19 cellular contexts compared by ENCODE assay signal in the genomic region with DNA sequence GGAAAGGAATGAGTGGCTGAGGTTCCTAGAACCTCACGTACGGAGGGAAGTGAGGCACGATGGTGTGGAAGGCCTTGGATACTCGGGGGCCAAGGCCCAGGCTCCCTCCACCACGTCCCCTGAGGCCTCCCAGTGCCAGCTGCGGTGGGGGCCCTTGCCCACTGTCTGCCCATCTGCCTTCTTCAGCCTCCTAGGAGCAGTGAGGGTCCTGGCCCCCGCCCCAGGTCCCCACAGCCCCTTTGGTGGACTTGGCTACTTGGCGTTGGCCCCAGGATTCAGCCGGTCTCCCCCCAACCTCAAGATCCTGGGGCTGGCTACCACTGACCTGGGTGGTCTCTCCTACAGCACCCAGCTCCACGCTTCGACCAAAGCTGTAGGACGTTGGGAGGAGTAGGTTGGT.
A peak's percentile ranks its signal among the peaks of the same experiment; 100 is the strongest.
DNase-seq lines count a peak whose midpoint lies in the region; ATAC-seq and TF ChIP-seq lines count a peak whose summit lies in the region.
"Had no signal": no experiment of that assay in that cellular context is flagged by ENCODE, and none has a peak within 500 bp of the region (broad histone marks: within the 10 kb centered on the region; RNA-seq: fewer than 3 reads in every experiment).

No MANE protein-coding gene starts in this region.

- peak overlapping the region; percentile 75 for H3K23ac ChIP-seq in neuronal stem cell (ENCODE audit: low read depth, low read length, poor library complexity)

- H3K9me3 ChIP-seq in neuronal stem cell (replicated peaks in 1 of 2; ENCODE audit: control insufficient read depth in 2 of 2, insufficient read depth in 1 of 2, low read depth in 1 of 2, low read length in 2 of 2) = no peaks in the 10 kb centered on the region
- H3K9me3 ChIP-seq: A549; BLaER1 treated with 17β-estradiol and CSF1 and Interleukin-3, amounts not matched to agents 10 nM and 100 nM; Caco-2 had no signal

- H3K27ac ChIP-seq in neuronal stem cell (replicated peaks; ENCODE audit: low read length) = no peak overlapping the region
- H3K27ac ChIP-seq: 22Rv1; A549; BLaER1 treated with 17β-estradiol and CSF1 and Interleukin-3, amounts not matched to agents 10 nM and 100 nM; C4-2B had no signal

- H2BK15ac ChIP-seq in neuronal stem cell (ENCODE audit: low read length) = no peak overlapping the region

- H3K9me3 Mint-ChIP-seq in T-helper 1 cell treated with Interleukin-12 subunit alpha and Interleukin-12 subunit beta and Interleukin-4 antibody, amounts not matched to agents 30 μg/mL and 1 μg/mL, for 36 hours = no peaks in the 10 kb centered on the region
- H3K9me3 Mint-ChIP-seq in WTC11 = no peaks in the 10 kb centered on the region
- H3K9me3 Mint-ChIP-seq: CD4-positive, alpha-beta T cell; CD8-positive, alpha-beta T cell had no signal

- H3K4ac ChIP-seq in neuronal stem cell (ENCODE audit: low read length) = no peak overlapping the region

- DNase-seq in T-helper 1 cell (no peak), WTC11 (ENCODE audit: low spot score) (no peak), neuronal stem cell (ENCODE audit: low spot score) (no peak)
- DNase-seq in stimulated activated CD4-positive, alpha-beta T cell treated with anti-CD3 and anti-CD28 coated beads, Interleukin-4, amount 100 ng/mL, for 1 hour = no peak
- DNase-seq: AML-193; Caco-2; Calu3; CD4-positive, alpha-beta T cell; CD8-positive, alpha-beta T cell; DMS79 treated with DMSO at 0.1 percent for 48 hours; GF-D8 had no signal

- H3K79me1 ChIP-seq in neuronal stem cell (ENCODE audit: low read depth, low read length) = no peaks in the 10 kb centered on the region

- no peak overlapping the region for H3K4me3 Mint-ChIP-seq in T-helper 1 cell treated with Interleukin-12 subunit alpha and Interleukin-12 subunit beta and Interleukin-4 antibody, amounts not matched to agents 30 μg/mL and 1 μg/mL, for 36 hours
- no peak overlapping the region for H3K4me3 Mint-ChIP-seq in WTC11
- H3K4me3 Mint-ChIP-seq: B cell; CD4-positive, alpha-beta T cell; CD8-positive, alpha-beta T cell had no signal

- H3K36me3 Mint-ChIP-seq in T-helper 1 cell treated with Interleukin-12 subunit alpha and Interleukin-12 subunit beta and Interleukin-4 antibody, amounts not matched to agents 30 μg/mL and 1 μg/mL, for 36 hours (ENCODE audit: low read depth) = no peaks in the 10 kb centered on the region
- H3K36me3 Mint-ChIP-seq in WTC11 = no peaks in the 10 kb centered on the region

- peak overlapping the region; percentile 87 for H2BK12ac ChIP-seq in neuronal stem cell (ENCODE audit: low read length)

- no peaks in the 10 kb centered on the region for H3K27me3 Mint-ChIP-seq in T-helper 1 cell treated with Interleukin-12 subunit alpha and Interleukin-12 subunit beta and Interleukin-4 antibody, amounts not matched to agents 30 μg/mL and 1 μg/mL, for 36 hours (ENCODE audit: low read depth)
- H3K27me3 Mint-ChIP-seq in WTC11 (ENCODE audit: low read depth) = no peaks in the 10 kb centered on the region
- H3K27me3 Mint-ChIP-seq: B cell; CD4-positive, alpha-beta T cell had no signal

- no peak overlapping the region for H2AFZ ChIP-seq in neuronal stem cell (ENCODE audit: low read length)

- peak overlapping the region; percentile 86 for H4K8ac ChIP-seq in neuronal stem cell (ENCODE audit: low read depth, low read length)

- peak overlapping the region; percentile 46 for H3K27ac Mint-ChIP-seq in T-helper 1 cell treated with Interleukin-12 subunit alpha and Interleukin-12 subunit beta and Interleukin-4 antibody, amounts not matched to agents 30 μg/mL and 1 μg/mL, for 36 hours
- H3K27ac Mint-ChIP-seq in WTC11 = peak overlapping the region; percentile 88
- H3K27ac Mint-ChIP-seq: B cell; CD4-positive, alpha-beta T cell; CD8-positive, alpha-beta T cell had no signal

- CTCF ChIA-PET in WTC11 (lab: Charles Lee) = no interaction called here

- H3K9ac ChIP-seq in neuronal stem cell (ENCODE audit: low read depth, low read length, poor library complexity) = peak overlapping the region; percentile 17
- H3K9ac ChIP-seq: BLaER1 treated with 17β-estradiol and CSF1 and Interleukin-3, amounts not matched to agents 10 nM and 100 nM had no signal

- no peak for ATAC-seq in WTC11
- ATAC-seq in HG02759 (IDR thresholded peaks at IDR 0.05; ENCODE audit: unreplicated experiment) = no peak
- ATAC-seq in HG03280 (IDR thresholded peaks at IDR 0.05; ENCODE audit: unreplicated experiment) = no peak
- ATAC-seq: A549; CD8-positive, alpha-beta T cell had no signal

- no peak overlapping the region for H3K14ac ChIP-seq in neuronal stem cell (ENCODE audit: low read length)

- no peak overlapping the region for H3K4me3 ChIP-seq in neuronal stem cell (ENCODE audit: low read length in 2 of 2)
- H3K4me3 ChIP-seq: A549; BLaER1 treated with 17β-estradiol and CSF1 and Interleukin-3, amounts not matched to agents 10 nM and 100 nM had no signal

- POLR2A ChIA-PET in WTC11 (lab: Charles Lee) = no interaction called here

- TF ChIP-seq CTCF in WTC11 (IDR thresholded peaks at IDR 0.05) = no peak

- no peak overlapping the region for H4K91ac ChIP-seq in neuronal stem cell (ENCODE audit: low read depth, low read length, poor library complexity)

- no CpG with 5 or more reads among the region's 12 CpGs for WGBS in neuronal stem cell (ENCODE audit: extremely low coverage in 2 of 2, insufficient read length in 2 of 2, insufficient replicate concordance in 1 of 2), 2 donors

- peaks cover 0 to 1% of the 10 kb centered on the region in 2 donors for H3K4me1 ChIP-seq in neuronal stem cell (ENCODE audit: control insufficient read depth in 2 of 2, insufficient read depth in 1 of 2, low read depth in 1 of 2, low read length in 2 of 2)
- H3K4me1 ChIP-seq: A549, Caco-2 had no signal

- H3K18ac ChIP-seq in neuronal stem cell (ENCODE audit: low read length) = peak overlapping the region; percentile 32

- H3K4me1 Mint-ChIP-seq in T-helper 1 cell treated with Interleukin-12 subunit alpha and Interleukin-12 subunit beta and Interleukin-4 antibody, amounts not matched to agents 30 μg/mL and 1 μg/mL, for 36 hours (ENCODE audit: low read depth) = no peaks in the 10 kb centered on the region
- no peaks in the 10 kb centered on the region for H3K4me1 Mint-ChIP-seq in WTC11
- H3K4me1 Mint-ChIP-seq: B cell had no signal

- H2BK5ac ChIP-seq in neuronal stem cell (ENCODE audit: low read length) = no peak overlapping the region

- no peak overlapping the region for H3K4me2 ChIP-seq in neuronal stem cell (ENCODE audit: insufficient read depth, low read length, poor library complexity, severe bottlenecking)
- H3K4me2 ChIP-seq: A549; BLaER1 treated with 17β-estradiol and CSF1 and Interleukin-3, amounts not matched to agents 10 nM and 100 nM had no signal

- no peak overlapping the region for H2AK5ac ChIP-seq in neuronal stem cell (ENCODE audit: low read depth, low read length)

- no peak overlapping the region for H2BK120ac ChIP-seq in neuronal stem cell (ENCODE audit: low read depth, low read length)

- no peaks in the 10 kb centered on the region for H3K36me3 ChIP-seq in neuronal stem cell (replicated peaks in 1 of 2; ENCODE audit: control insufficient read depth in 2 of 2, insufficient read depth in 2 of 2, low read length in 2 of 2)

- H3K27me3 ChIP-seq in neuronal stem cell (ENCODE audit: control insufficient read depth in 3 of 3, insufficient read depth in 3 of 3, low read depth in 1 of 3, low read length in 3 of 3) = no peaks in the 10 kb centered on the region
- H3K27me3 ChIP-seq: BLaER1 treated with 17β-estradiol and CSF1 and Interleukin-3, amounts not matched to agents 10 nM and 100 nM had no signal

TF ChIP-seq in WTC11, 78 proteins besides CTCF, POLR2A, EP300 and RAD21 (continues in another document):
- TF ChIP-seq NR2C2 (CRISPR knock-in tag; IDR thresholded peaks at IDR 0.05) (no peak), JUN (CRISPR knock-in tag; IDR thresholded peaks at IDR 0.05) (no peak), ZNF532 (CRISPR knock-in tag; IDR thresholded peaks at IDR 0.05; ENCODE audit: borderline replicate concordance) (no peak), MLX (CRISPR knock-in tag; IDR thresholded peaks at IDR 0.05) (no peak)
